8 cellular contexts compared by ENCODE assay signal in genomic region chr11:75351541-75352416, GRCh38. TPM values are rescaled to one million over a fixed set of nuclear protein-coding genes. Genes with fewer than 3 reads are reported as not detected.
DNase-seq lines count a peak whose midpoint lies in the region; ATAC-seq lines count a peak whose summit lies in the region.

Gene ARRB1 (minus strand): TSS chr11:75351661. CDS start chr11:75351607, 54 bp downstream.

- DNase-seq in NCI-H1092 (lab: John Stamatoyannopoulos, UW) (peak; percentile 33), mesenchymal stem cell (peak; percentile 78), DMS114 treated with DMSO at 0.1 percent for 48 hours (lab: John Stamatoyannopoulos, UW; ENCODE audit: unreplicated experiment) (no peak)
- peak; percentile 65 for DNase-seq in activated CD4-positive, alpha-beta memory T cell treated with anti-CD3 and anti-CD28 coated beads, Interleukin-2, amount 10 ng/mL, durations not matched to agents 7 days and 5 days
- peak; percentile 31 to 58 (median 57) for DNase-seq in effector memory CD4-positive, alpha-beta T cell
- peak; percentile 22 to 25 for DNase-seq in stimulated activated CD8-positive, alpha-beta memory T cell treated with anti-CD3 and anti-CD28 coated beads, Interleukin-15, amount 100 ng/mL, for 48 hours (ENCODE audit: low read depth in 2 of 2)

- peak within 1 kb of the TSS in 1 of 2 experiments; percentile 100 for H3K14ac ChIP-seq in mesenchymal stem cell (ENCODE audit: low read length in 2 of 2)

- peak within 1 kb of the TSS; percentile 96 for H4K91ac ChIP-seq in mesenchymal stem cell (ENCODE audit: low read length)

- no peaks in the 10 kb centered on the region for H3K36me3 ChIP-seq in effector memory CD4-positive, alpha-beta T cell (ENCODE audit: control insufficient read depth, insufficient read depth, low read length)
- no peaks in the 10 kb centered on the region for H3K36me3 ChIP-seq in mesenchymal stem cell (ENCODE audit: control insufficient read depth in 1 of 2, insufficient read depth in 2 of 2, low read depth in 1 of 2, low read length in 2 of 2)

- H3K27ac ChIP-seq in effector memory CD4-positive, alpha-beta T cell (ENCODE audit: insufficient read depth, low read length, poor library complexity, severe bottlenecking): peak within 1 kb of the TSS; percentile 84
- H3K27ac ChIP-seq in mesenchymal stem cell (ENCODE audit: low read length, poor library complexity, severe bottlenecking): no peak within 1 kb of the TSS

- H3K23ac ChIP-seq in mesenchymal stem cell (ENCODE audit: low read length in 2 of 2): peak within 1 kb of the TSS in 1 of 2 experiments; percentile 98

- peak within 1 kb of the TSS; percentile 69 for H2BK120ac ChIP-seq in mesenchymal stem cell (ENCODE audit: low read depth, low read length)

- under 1% methylated on average over 69 of the region's 95 CpGs for WGBS in mesenchymal stem cell

- H3K4me1 ChIP-seq in effector memory CD4-positive, alpha-beta T cell (ENCODE audit: control insufficient read depth, insufficient read depth, low read length, poor library complexity, severe bottlenecking): peaks cover 25% of the 10 kb centered on the region
- H3K4me1 ChIP-seq in mesenchymal stem cell (ENCODE audit: control insufficient read depth, insufficient read depth, low read depth, low read length): peaks cover 40% of the 10 kb centered on the region

- H2AFZ ChIP-seq in mesenchymal stem cell (ENCODE audit: low read depth, low read length): peak within 1 kb of the TSS; percentile 86

- peak within 1 kb of the TSS; percentile 85 for H3K4me3 Mint-ChIP-seq in activated CD4-positive, alpha-beta memory T cell treated with anti-CD3 and anti-CD28 coated beads, Interleukin-2, amount 10 ng/mL, durations not matched to agents 7 days and 5 days

- H3K4ac ChIP-seq in mesenchymal stem cell (ENCODE audit: low read depth in 1 of 2, low read length in 2 of 2): peak within 1 kb of the TSS; percentile 75 to 100

- H3K4me3 ChIP-seq in GM08714 (ENCODE audit: low read length) (peak within 1 kb of the TSS; percentile 65; the same call in 1 of the 2 replicates), mesenchymal stem cell (ENCODE audit: insufficient read depth in 1 of 2, low read depth in 1 of 2, low read length in 2 of 2) (peak within 1 kb of the TSS; percentile 82 to 96)
- H3K4me3 ChIP-seq in effector memory CD4-positive, alpha-beta T cell (ENCODE audit: insufficient read depth, low read depth, low read length, poor library complexity, severe bottlenecking): peak within 1 kb of the TSS; percentile 65

- H3K9me3 ChIP-seq in effector memory CD4-positive, alpha-beta T cell (ENCODE audit: control insufficient read depth, low read length): no peaks in the 10 kb centered on the region
- H3K9me3 ChIP-seq in mesenchymal stem cell (ENCODE audit: control insufficient read depth, low read length): no peaks in the 10 kb centered on the region

- H3K9ac ChIP-seq in mesenchymal stem cell (ENCODE audit: low read length): peak within 1 kb of the TSS; percentile 87

- peaks cover 2% of the 10 kb centered on the region for H3K27me3 Mint-ChIP-seq in activated CD4-positive, alpha-beta memory T cell treated with anti-CD3 and anti-CD28 coated beads, Interleukin-2, amount 10 ng/mL, durations not matched to agents 7 days and 5 days

- H3K27ac Mint-ChIP-seq in activated CD4-positive, alpha-beta memory T cell treated with anti-CD3 and anti-CD28 coated beads, Interleukin-2, amount 10 ng/mL, durations not matched to agents 7 days and 5 days: peak within 1 kb of the TSS; percentile 75

- CTCF ChIA-PET in activated CD4-positive, alpha-beta memory T cell treated with anti-CD3 and anti-CD28 coated beads, Interleukin-2, amount 10 ng/mL, durations not matched to agents 7 days and 5 days (lab: Charles Lee): interaction anchor here (0.9 to 2.0 kb wide), 11 partner anchors 11 to 110 kb away, joined by 3 to 14 read pairs (median 6); no protein-coding TSS in a partner anchor

- peak within 1 kb of the TSS; percentile 94 for H4K8ac ChIP-seq in mesenchymal stem cell (ENCODE audit: low read length)

- peak within 1 kb of the TSS; percentile 83 for H2BK15ac ChIP-seq in mesenchymal stem cell (ENCODE audit: low read depth, poor library complexity, severe bottlenecking)

- peak within 1 kb of the TSS; percentile 91 for H3K4me2 ChIP-seq in mesenchymal stem cell (ENCODE audit: low read length, poor library complexity, severe bottlenecking)

- no peaks in the 10 kb centered on the region for H3K36me3 Mint-ChIP-seq in activated CD4-positive, alpha-beta memory T cell treated with anti-CD3 and anti-CD28 coated beads, Interleukin-2, amount 10 ng/mL, durations not matched to agents 7 days and 5 days (ENCODE audit: low read depth)

- H2BK12ac ChIP-seq in mesenchymal stem cell (ENCODE audit: low read length in 2 of 2): peak within 1 kb of the TSS; percentile 35 to 97

- POLR2A ChIA-PET in activated CD4-positive, alpha-beta memory T cell treated with anti-CD3 and anti-CD28 coated beads, Interleukin-2, amount 10 ng/mL, durations not matched to agents 7 days and 5 days (lab: Charles Lee): interaction anchor here (0.8 to 5.2 kb wide), 10 partner anchors 11 to 110 kb away, joined by 3 to 49 read pairs (median 4); no protein-coding TSS in a partner anchor

- H3K79me1 ChIP-seq in mesenchymal stem cell (replicated peaks; ENCODE audit: low read length, poor library complexity, severe bottlenecking): peaks cover 12% of the 10 kb centered on the region

- no peaks in the 10 kb centered on the region for H3K9me3 Mint-ChIP-seq in activated CD4-positive, alpha-beta memory T cell treated with anti-CD3 and anti-CD28 coated beads, Interleukin-2, amount 10 ng/mL, durations not matched to agents 7 days and 5 days

- peaks cover 33% of the 10 kb centered on the region for H3K4me1 Mint-ChIP-seq in activated CD4-positive, alpha-beta memory T cell treated with anti-CD3 and anti-CD28 coated beads, Interleukin-2, amount 10 ng/mL, durations not matched to agents 7 days and 5 days

- ATAC-seq in HG03139 (IDR thresholded peaks at IDR 0.05; ENCODE audit: unreplicated experiment): no peak

- no peak within 1 kb of the TSS for H2AK5ac ChIP-seq in mesenchymal stem cell (ENCODE audit: low read length, severe bottlenecking)

- no peak within 1 kb of the TSS for H2BK5ac ChIP-seq in mesenchymal stem cell (ENCODE audit: low read depth, low read length, poor library complexity, severe bottlenecking)

- H3K27me3 ChIP-seq in effector memory CD4-positive, alpha-beta T cell (replicated peaks; ENCODE audit: control insufficient read depth, insufficient read depth, low read length, poor library complexity, severe bottlenecking): no peaks in the 10 kb centered on the region
- H3K27me3 ChIP-seq in mesenchymal stem cell (ENCODE audit: control insufficient read depth in 1 of 2, insufficient read depth in 1 of 2, low read length in 2 of 2): no peaks in the 10 kb centered on the region

- H3K18ac ChIP-seq in mesenchymal stem cell (ENCODE audit: low read depth in 1 of 2, low read length in 2 of 2): peak within 1 kb of the TSS; percentile 95 to 100

RNA-seq across cellular contexts. Expression of gene ARRB1, which starts in this region (rescaled TPM):
- total RNA-seq in activated CD4-positive, alpha-beta memory T cell treated with anti-CD3 and anti-CD28 coated beads, Interleukin-2, amount 10 ng/mL, durations not matched to agents 7 days and 5 days: 10 to 100 TPM; 13.4 to 19.0 TPM
- polyA plus RNA-seq in mesenchymal stem cell (2013, experiment 1 of 2): 65.2 TPM
- polyA plus RNA-seq in mesenchymal stem cell (2013, experiment 2 of 2): 64.4 TPM
